11 cellular contexts compared by ENCODE assay signal in the genomic region with DNA sequence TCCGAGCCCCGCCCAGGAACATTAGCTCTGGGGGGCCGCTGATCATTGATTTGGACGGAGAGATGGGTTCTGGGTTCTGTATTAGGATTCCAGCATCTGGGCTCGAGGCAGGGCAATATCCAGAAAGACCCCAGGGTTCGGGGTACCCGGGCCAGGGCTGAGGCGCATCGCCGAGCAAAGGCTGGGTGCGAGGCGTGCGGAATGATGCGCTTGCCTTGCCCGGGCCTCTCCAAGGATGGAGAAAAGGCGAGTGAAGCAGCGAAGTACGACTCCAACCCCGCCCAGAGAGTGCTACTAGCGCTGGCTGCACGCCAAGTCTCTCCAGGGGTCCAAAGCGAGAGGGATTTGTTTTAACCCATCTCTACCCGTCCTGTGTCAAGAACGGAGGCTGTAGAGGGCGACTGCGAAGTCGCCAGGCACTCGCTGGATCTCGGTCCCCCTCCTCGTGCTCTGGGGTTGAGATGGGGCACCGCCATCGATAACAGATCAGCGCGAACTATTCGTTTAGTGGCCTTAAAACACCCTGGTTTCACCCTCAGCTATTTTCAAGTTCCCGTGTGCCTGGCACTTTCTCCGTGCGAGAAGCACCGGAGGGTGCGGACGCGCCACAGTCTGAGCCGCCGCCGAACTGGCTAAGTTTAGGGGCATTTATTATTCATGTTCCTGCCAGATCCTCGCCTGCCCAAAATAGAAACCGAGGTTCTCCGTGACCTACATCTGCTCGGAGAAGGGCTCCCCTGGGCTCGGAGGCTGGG. TPM values are rescaled to one million over a fixed set of nuclear protein-coding genes. Genes with fewer than 3 reads are reported as not detected.
DNase-seq lines count a peak whose midpoint lies in the region; ATAC-seq, FAIRE-seq and TF ChIP-seq lines count a peak whose summit lies in the region.
"Had no signal": no experiment of that assay in that cellular context is flagged by ENCODE, and none has a peak within 500 bp of the region (broad histone marks: within the 10 kb centered on the region; RNA-seq: fewer than 3 reads in every experiment).

No MANE protein-coding gene starts in this region.

- H3K9me3 Mint-ChIP-seq in endothelial cell (ENCODE audit: unreplicated experiment), result no peaks in the 10 kb centered on the region

- peaks cover 0 to 52% (median 48%) of the 10 kb centered on the region in 4 donors for H3K4me1 ChIP-seq in sigmoid colon
- H3K4me1 ChIP-seq in HepG2 (ENCODE audit: insufficient read depth, low read length), result no peaks in the 10 kb centered on the region

- WGBS in sigmoid colon, 2 donors, result 5 to 18% methylated on average over 50 of the region's 50 CpGs
- 36% methylated on average over 21 of the region's 50 CpGs for WGBS in HepG2 (ENCODE audit: low lambda C conversion rate)

- peaks cover 37% of the 10 kb centered on the region for H3K4me1 Mint-ChIP-seq in endothelial cell (ENCODE audit: unreplicated experiment)

- peaks cover 18% of the 10 kb centered on the region for H3K27me3 Mint-ChIP-seq in endothelial cell (ENCODE audit: unreplicated experiment)

- TF ChIP-seq EP300 in sigmoid colon (IDR thresholded peaks at IDR 0.05) (no peak), HepG2 (IDR thresholded peaks at IDR 0.05; ENCODE audit: low read depth in 2 of 2, low read length in 2 of 2) (no peak), HepG2 (CRISPR knock-in tag; IDR thresholded peaks at IDR 0.05; ENCODE audit: borderline replicate concordance) (no peak)

- intact Hi-C loops in sigmoid colon (cut with DNase I) (no loop called here), HepG2 (cut with micrococcal nuclease; ENCODE audit: unreplicated experiment) (no loop called here)

- H3K4me3 ChIP-seq in sigmoid colon, result peak overlapping the region in 3 of 4 donors; percentile 31 to 43 (median 37)
- no peak overlapping the region for H3K4me3 ChIP-seq in HepG2 (replicated peaks in 1 of 3; ENCODE audit: insufficient read depth in 1 of 3, low read depth in 2 of 3, low read length in 3 of 3)
- H3K4me3 ChIP-seq: SK-N-MC had no signal

- TF ChIP-seq RAD21 in HepG2 (CRISPR knock-in tag; IDR thresholded peaks at IDR 0.05), result no peak

- no peak overlapping the region for H2AFZ ChIP-seq in HepG2 (ENCODE audit: low read length)

- H3K27me3 ChIP-seq in sigmoid colon (peaks cover 56 to 100% (median 91%) of the 10 kb centered on the region in 3 donors), HepG2 (ENCODE audit: control insufficient read depth in 1 of 2, insufficient read depth in 2 of 2, low read length in 2 of 2) (peaks cover 2 to 56% of the 10 kb centered on the region in 2 experiments)

- no peak overlapping the region for H3K27ac Mint-ChIP-seq in endothelial cell (ENCODE audit: unreplicated experiment)

- peaks cover 0 to 3% (median 0%) of the 10 kb centered on the region in 4 donors for H3K9me3 ChIP-seq in sigmoid colon
- no peaks in the 10 kb centered on the region for H3K9me3 ChIP-seq in HepG2 (ENCODE audit: low read length)

- peak overlapping the region; percentile 90 for H3K4me3 Mint-ChIP-seq in endothelial cell (ENCODE audit: unreplicated experiment)

- POLR2A ChIA-PET in HepG2 (lab: Yijun Ruan, JAX), result no interaction called here

- no peak overlapping the region for H3K9ac ChIP-seq in HepG2 (ENCODE audit: insufficient read depth, low read depth, low read length)

- in situ Hi-C loops in HepG2 (cut with HindIII; ENCODE audit: extremely low pct_ligation_motif_present, low pct_unique_long_range_greater_than_20kb), result no loop called here

- TF ChIP-seq POLR2A in sigmoid colon (IDR thresholded peaks at IDR 0.05), result no peak
- TF ChIP-seq POLR2A in HepG2 (IDR thresholded peaks at IDR 0.05; ENCODE audit: insufficient read depth in 1 of 2, low read depth in 2 of 2, low read length in 2 of 2), result no peak

- no TSS peak for BruUV-seq in HepG2 (replicated peaks; lab: Mats Ljungman, UMichigan)

- ATAC-seq in HepG2, result no peak

- TF ChIP-seq CTCF in endothelial cell (IDR thresholded peaks at IDR 0.05; ENCODE audit: unreplicated experiment) (no peak), sigmoid colon (IDR thresholded peaks at IDR 0.05) (no peak), HepG2 (CRISPR knock-in tag; IDR thresholded peaks at IDR 0.05) (no peak)

- no peak overlapping the region for H3K4me2 ChIP-seq in HepG2 (ENCODE audit: low read depth, low read length)

- H3K36me3 Mint-ChIP-seq in endothelial cell (ENCODE audit: low read depth, unreplicated experiment), result peaks cover 5% of the 10 kb centered on the region

- no peak overlapping the region for H3K27ac ChIP-seq in sigmoid colon
- H3K27ac ChIP-seq in HepG2 (ENCODE audit: extremely low read length, insufficient read depth, low read length), result no peak overlapping the region
- H3K27ac ChIP-seq: SK-N-MC had no signal

- FAIRE-seq in HepG2 (lab: Jason Lieb, UNC) (no peak), urothelium cell line (lab: Jason Lieb, UNC) (no peak)
- FAIRE-seq: A204.1 had no signal

- DNase-seq in DMS153 (lab: John Stamatoyannopoulos, UW) (peak; percentile 30), DMS153 treated with DMSO at 0.1 percent for 48 hours (lab: John Stamatoyannopoulos, UW; ENCODE audit: unreplicated experiment) (no peak), NCI-H446 treated with DMSO at 0.1 percent for 48 hours (lab: John Stamatoyannopoulos, UW) (peak; percentile 67), endothelial cell (ENCODE audit: low spot score) (peak; percentile 43), sigmoid colon (no peak), HepG2 (ENCODE audit: low spot score) (no peak), urothelium cell line (ENCODE audit: low spot score) (no peak), GM19238 (ENCODE audit: insufficient read length, low spot score) (no peak)

- no peaks in the 10 kb centered on the region for H3K36me3 ChIP-seq in sigmoid colon
- no peaks in the 10 kb centered on the region for H3K36me3 ChIP-seq in HepG2 (replicated peaks in 1 of 2; ENCODE audit: control insufficient read depth in 1 of 2, insufficient read depth in 2 of 2, low read length in 2 of 2)

- no peaks in the 10 kb centered on the region for H4K20me1 ChIP-seq in HepG2 (ENCODE audit: insufficient read depth, low read length)

- CTCF ChIA-PET in HepG2 (lab: Yijun Ruan, JAX; ENCODE audit: low intra/inter-chr PET ratio, low total read pairs), result no interaction called here

- no peaks in the 10 kb centered on the region for H3K79me2 ChIP-seq in HepG2 (ENCODE audit: insufficient read depth, low read length)

TF ChIP-seq in HepG2, 621 proteins besides CTCF, POLR2A, EP300 and RAD21:
- TF ChIP-seq NFATC3 (CRISPR knock-in tag; IDR thresholded peaks at IDR 0.05) (no peak), ZNF484 (CRISPR knock-in tag; IDR thresholded peaks at IDR 0.05; ENCODE audit: borderline replicate concordance, low read depth) (no peak), NFIC (IDR thresholded peaks at IDR 0.05; ENCODE audit: low read length) (no peak), ZFP1 (CRISPR knock-in tag; IDR thresholded peaks at IDR 0.05) (no peak), ZNF562 (CRISPR knock-in tag; IDR thresholded peaks at IDR 0.05; ENCODE audit: borderline replicate concordance) (no peak)
TF ChIP-seq in HepG2: peak in this region for 0.

RNA-seq across cellular contexts. Expression of a gene that starts 1.9 kb away (rescaled TPM):
- 18.5 TPM for total RNA-seq in endothelial cell (ENCODE audit: unreplicated experiment)
- 1 to 10 TPM; 1.3 to 5.6 (median 3.0) TPM for total RNA-seq in sigmoid colon
- polyA plus RNA-seq in sigmoid colon, result under 1 TPM in 1 of 3 donors, not detected in 2; 0.92 TPM
- not detected in 2 replicates for total RNA-seq in HepG2 (2016; rRNA removed; fragmentation: Illumina TruSeq; extraction: Trizol)
- total RNA-seq in HepG2 (2016; cell fraction: cytosol; rRNA removed; fragmentation: Illumina TruSeq; extraction: Trizol; ENCODE audit: low read depth), result not detected in 2 replicates
- not detected in 2 replicates for total RNA-seq in HepG2 (2016; cell fraction: insoluble cytoplasmic fraction; rRNA removed; fragmentation: Illumina TruSeq; extraction: Trizol)
- not detected in 2 replicates for total RNA-seq in HepG2 (2016; cell fraction: membrane; rRNA removed; fragmentation: Illumina TruSeq; extraction: Trizol)
- not detected in 2 replicates for total RNA-seq in HepG2 (2016; cell fraction: nucleus; rRNA removed; fragmentation: Illumina TruSeq; extraction: Trizol)
- not detected in 2 replicates for polyA plus RNA-seq in HepG2 (2011; rRNA removed)
- not detected in 2 replicates for polyA plus RNA-seq in HepG2 (2011; cell fraction: cytosol; rRNA removed)
- polyA plus RNA-seq in HepG2 (2011; cell fraction: nucleus; rRNA removed), result not detected in 2 replicates
- polyA plus RNA-seq in HepG2 (2012), result not detected in 2 replicates
- polyA plus RNA-seq in HepG2 (2016; cell fraction: cytosol; fragmentation: Illumina TruSeq; extraction: Trizol; ENCODE audit: low read depth), result not detected in 2 replicates
- polyA plus RNA-seq in HepG2 (2016; cell fraction: insoluble cytoplasmic fraction; fragmentation: Illumina TruSeq; extraction: Trizol; ENCODE audit: low read depth), result not detected in 2 replicates
- polyA plus RNA-seq in HepG2 (2016; cell fraction: membrane; fragmentation: Illumina TruSeq; extraction: Trizol; ENCODE audit: low read depth), result not detected in 2 replicates
- polyA plus RNA-seq in HepG2 (2016; cell fraction: nucleus; fragmentation: Illumina TruSeq; extraction: Trizol; ENCODE audit: insufficient read depth, low read depth), result not detected in 2 replicates
- not detected in 2 replicates for polyA minus RNA-seq in HepG2 (2011; rRNA and poly(A)+ RNA removed; ENCODE audit: low replicate concordance)
- not detected in 2 replicates for polyA minus RNA-seq in HepG2 (2011; cell fraction: cytosol; rRNA and poly(A)+ RNA removed)
- not detected in 2 replicates for polyA minus RNA-seq in HepG2 (2011; cell fraction: nucleus; rRNA and poly(A)+ RNA removed)
- total RNA-seq: fibroblast of lung had no signal
- polyA plus RNA-seq: fibroblast of lung had no signal

Comparison
In these comparisons a context has a peak if more than half of its experiments do, and no peak if none do; other contexts are left out.
1. DNase-seq: peak in DMS153 (single experiment), NCI-H446 treated with DMSO at 0.1 percent for 48 hours (single experiment) and endothelial cell (single experiment); none in DMS153 treated with DMSO at 0.1 percent for 48 hours (single experiment), sigmoid colon (single experiment), HepG2 (single experiment), urothelium cell line (single experiment) and GM19238 (single experiment).
2. H3K4me3 ChIP-seq: peak in sigmoid colon (3 of 4); none in HepG2 (0 of 3).